Comparison of ENCODE assay signal across 8 cellular contexts in genomic region chr11:121059605-121060004, GRCh38.
DNase-seq lines count a peak whose midpoint lies in the region; ATAC-seq lines count a peak whose summit lies in the region.
"Had no signal": no experiment of that assay in that cellular context is flagged by ENCODE, and none has a peak within 500 bp of the region (broad histone marks: within the 10 kb centered on the region; RNA-seq: fewer than 3 reads in every experiment).

No MANE protein-coding gene starts in this region.

- no peak overlapping the region for H3K4me3 Mint-ChIP-seq in memory B cell
- H3K4me3 Mint-ChIP-seq in T-helper 2 cell treated with Interferon-gamma antibody and Interleukin-4, amounts not matched to agents 5 μg/mL and 100 μg/mL, for 36 hours = no peak overlapping the region
- H3K4me3 Mint-ChIP-seq: neural progenitor cell had no signal

- DNase-seq in memory B cell (ENCODE audit: low spot score in 2 of 2) (no peak), iPS-NIHi11 (ENCODE audit: low spot score) (no peak)
- DNase-seq in T-helper 2 cell treated with Interferon-gamma antibody and Interleukin-4, amounts not matched to agents 5 μg/mL and 100 μg/mL, for 36 hours (ENCODE audit: low spot score) = no peak
- no peak for DNase-seq in activated T-cell treated with anti-CD3 and anti-CD28 coated beads, Interleukin-2, amount 50 U/mL, for 48 hours

- no peaks in the 10 kb centered on the region for H3K27me3 Mint-ChIP-seq in memory B cell
- H3K27me3 Mint-ChIP-seq in T-helper 2 cell treated with Interferon-gamma antibody and Interleukin-4, amounts not matched to agents 5 μg/mL and 100 μg/mL, for 36 hours (ENCODE audit: low read depth) = no peaks in the 10 kb centered on the region

- no peaks in the 10 kb centered on the region for H3K4me1 Mint-ChIP-seq in memory B cell
- H3K4me1 Mint-ChIP-seq in T-helper 2 cell treated with Interferon-gamma antibody and Interleukin-4, amounts not matched to agents 5 μg/mL and 100 μg/mL, for 36 hours (ENCODE audit: low read depth) = peaks cover 11% of the 10 kb centered on the region
- H3K4me1 Mint-ChIP-seq: neural progenitor cell had no signal

- ATAC-seq in GM18909 (IDR thresholded peaks at IDR 0.05; ENCODE audit: poor library complexity, unreplicated experiment) = peak; percentile 98
- peak; percentile 94 for ATAC-seq in GM21737 (IDR thresholded peaks at IDR 0.05; ENCODE audit: unreplicated experiment)
- peak; percentile 97 for ATAC-seq in HG03378 (IDR thresholded peaks at IDR 0.05; ENCODE audit: unreplicated experiment)
- ATAC-seq in memory B cell (ENCODE audit: low read depth) = peak; percentile 39

- no peak overlapping the region for H3K27ac Mint-ChIP-seq in memory B cell
- no peak overlapping the region for H3K27ac Mint-ChIP-seq in T-helper 2 cell treated with Interferon-gamma antibody and Interleukin-4, amounts not matched to agents 5 μg/mL and 100 μg/mL, for 36 hours
- H3K27ac Mint-ChIP-seq: neural progenitor cell had no signal

- peaks cover 38% of the 10 kb centered on the region for H3K36me3 Mint-ChIP-seq in memory B cell
- H3K36me3 Mint-ChIP-seq in T-helper 2 cell treated with Interferon-gamma antibody and Interleukin-4, amounts not matched to agents 5 μg/mL and 100 μg/mL, for 36 hours (ENCODE audit: low read depth) = peaks cover 27% of the 10 kb centered on the region

- H3K9me3 Mint-ChIP-seq in memory B cell = no peaks in the 10 kb centered on the region
- H3K9me3 Mint-ChIP-seq in T-helper 2 cell treated with Interferon-gamma antibody and Interleukin-4, amounts not matched to agents 5 μg/mL and 100 μg/mL, for 36 hours = no peaks in the 10 kb centered on the region
- H3K9me3 Mint-ChIP-seq: neural progenitor cell had no signal

Comparison
In these comparisons a context has a peak if more than half of its experiments do, and no peak if none do; other contexts are left out.
1. ATAC-seq: peak in every context shown above with its lines; median percentile 98 in GM18909; 97 in HG03378; 94 in GM21737; 39 in memory B cell.